In genomic region chr1:230291731-230292620, GRCh38 we compare ENCODE assay signal across 13 cellular contexts.
DNase-seq lines count a peak whose midpoint lies in the region; ATAC-seq and TF ChIP-seq lines count a peak whose summit lies in the region.
"Had no signal": no experiment of that assay in that cellular context is flagged by ENCODE, and none has a peak within 500 bp of the region (broad histone marks: within the 10 kb centered on the region; RNA-seq: fewer than 3 reads in every experiment).

No MANE protein-coding gene starts in this region.

- no peaks in the 10 kb centered on the region for H3K9me2 ChIP-seq in Karpas-422 (replicated peaks; ENCODE audit: insufficient read depth, low read length)

- no peaks in the 10 kb centered on the region for H3K36me3 Mint-ChIP-seq in activated naive CD4-positive, alpha-beta T cell treated with anti-CD3 and anti-CD28 coated beads, Interleukin-2, amount 10 ng/mL, durations not matched to agents 7 days and 5 days
- no peaks in the 10 kb centered on the region for H3K36me3 Mint-ChIP-seq in activated B cell treated with CpG ODN at 0.5 μM for 24 hours (ENCODE audit: low read depth)
- H3K36me3 Mint-ChIP-seq in memory B cell: no peaks in the 10 kb centered on the region

- H3K4me1 ChIP-seq in upper lobe of left lung (peaks cover 0 to 3% (median 0%) of the 10 kb centered on the region in 4 donors), Karpas-422 (ENCODE audit: low read length) (no peaks in the 10 kb centered on the region)
- H3K4me1 ChIP-seq: right atrium auricular region had no signal

- H3K9me3 ChIP-seq in upper lobe of left lung (no peaks in the 10 kb centered on the region), Karpas-422 (ENCODE audit: low read length) (no peaks in the 10 kb centered on the region)
- H3K9me3 ChIP-seq: right atrium auricular region had no signal

- no peaks in the 10 kb centered on the region for H3K79me2 ChIP-seq in Karpas-422 (ENCODE audit: low read length)

- H2AFZ ChIP-seq in Karpas-422 (ENCODE audit: low read length): no peak overlapping the region

- H3K27me3 ChIP-seq in upper lobe of left lung: no peaks in the 10 kb centered on the region
- H3K27me3 ChIP-seq in Karpas-422 (ENCODE audit: low read length): no peaks in the 10 kb centered on the region
- H3K27me3 ChIP-seq: right atrium auricular region had no signal

- 48 to 54% methylated on average over 27 of the region's 28 CpGs for WGBS in upper lobe of left lung, 2 donors

- no peak overlapping the region for H3K4me3 ChIP-seq in upper lobe of left lung
- H3K4me3 ChIP-seq in Karpas-422 (ENCODE audit: low read length): no peak overlapping the region
- H3K4me3 ChIP-seq: right atrium auricular region had no signal

- H3K4me3 Mint-ChIP-seq in activated naive CD4-positive, alpha-beta T cell treated with anti-CD3 and anti-CD28 coated beads, Interleukin-2, amount 10 ng/mL, durations not matched to agents 7 days and 5 days: no peak overlapping the region
- H3K4me3 Mint-ChIP-seq in activated B cell treated with CpG ODN at 0.5 μM for 24 hours (peak overlapping the region; percentile 78), memory B cell (peak overlapping the region; percentile 88)

- no peak for TF ChIP-seq EP300 in upper lobe of left lung (IDR thresholded peaks at IDR 0.05)

- peaks cover 2% of the 10 kb centered on the region for H3K4me1 Mint-ChIP-seq in activated naive CD4-positive, alpha-beta T cell treated with anti-CD3 and anti-CD28 coated beads, Interleukin-2, amount 10 ng/mL, durations not matched to agents 7 days and 5 days
- H3K4me1 Mint-ChIP-seq in activated B cell treated with CpG ODN at 0.5 μM for 24 hours: peaks cover 61% of the 10 kb centered on the region
- peaks cover 23% of the 10 kb centered on the region for H3K4me1 Mint-ChIP-seq in memory B cell

- no peaks in the 10 kb centered on the region for H4K20me1 ChIP-seq in Karpas-422 (ENCODE audit: insufficient read depth, low read depth, low read length)

- no peaks in the 10 kb centered on the region for H3K9me3 Mint-ChIP-seq in activated naive CD4-positive, alpha-beta T cell treated with anti-CD3 and anti-CD28 coated beads, Interleukin-2, amount 10 ng/mL, durations not matched to agents 7 days and 5 days
- H3K9me3 Mint-ChIP-seq in activated B cell treated with CpG ODN at 0.5 μM for 24 hours (no peaks in the 10 kb centered on the region), memory B cell (no peaks in the 10 kb centered on the region)

- no peak overlapping the region for H3K9ac ChIP-seq in Karpas-422 (ENCODE audit: low read length)

- ATAC-seq in activated B cell treated with CpG ODN at 0.5 μM for 24 hours (ENCODE audit: low read depth) (peak; percentile 62), memory B cell (ENCODE audit: low read depth) (peak; percentile 89), upper lobe of left lung (ENCODE audit: low FRiP score in 2 of 2) (peak in 1 of 2 donors; percentile 24)

- H3K27me3 Mint-ChIP-seq in activated naive CD4-positive, alpha-beta T cell treated with anti-CD3 and anti-CD28 coated beads, Interleukin-2, amount 10 ng/mL, durations not matched to agents 7 days and 5 days: peaks cover 48% of the 10 kb centered on the region
- no peaks in the 10 kb centered on the region for H3K27me3 Mint-ChIP-seq in activated B cell treated with CpG ODN at 0.5 μM for 24 hours
- peaks cover 1% of the 10 kb centered on the region for H3K27me3 Mint-ChIP-seq in memory B cell

- intact Hi-C loops in activated B cell treated with CpG ODN at 0.5 μM for 24 hours (cut with micrococcal nuclease): loop anchor here (1.0 to 5.0 kb wide), 2 partner anchors 9 to 80 kb away; no protein-coding TSS in a partner anchor

- H3K36me3 ChIP-seq in upper lobe of left lung (no peaks in the 10 kb centered on the region), Karpas-422 (ENCODE audit: insufficient read depth, low read length) (no peaks in the 10 kb centered on the region)
- H3K36me3 ChIP-seq: right atrium auricular region had no signal

- peak; percentile 21 for DNase-seq in activated naive CD4-positive, alpha-beta T cell treated with anti-CD3 and anti-CD28 coated beads, Interleukin-2, amount 10 ng/mL, durations not matched to agents 7 days and 5 days
- no peak for DNase-seq in activated naive CD4-positive, alpha-beta T cell (lab: John Stamatoyannopoulos, UW)
- DNase-seq in activated B cell treated with CpG ODN at 0.5 μM for 24 hours (no peak), memory B cell (ENCODE audit: low spot score in 2 of 2) (peak in 1 of 2 donors; percentile 32), upper lobe of left lung (peak; percentile 9 to 55), SIG-M5 treated with dmso at 0.1 percent for 504 hours (lab: John Stamatoyannopoulos, UW; ENCODE audit: unreplicated experiment) (no peak), Karpas-422 (no peak), activated gamma-delta T cell treated with Interleukin-2 at 50 U/mL for 16 hours (no peak)
- DNase-seq: activated CD4-positive, alpha-beta T cell treated with anti-CD3 and anti-CD28 coated beads for 48 hours; activated naive CD4-positive, alpha-beta T cell treated with Interleukin-2 at 50 U/mL for 16 hours; central memory CD4-positive, alpha-beta T cell; hippocampal formation had no signal

- no peak overlapping the region for H3K4me2 ChIP-seq in Karpas-422 (ENCODE audit: low read depth, low read length, poor library complexity, severe bottlenecking)

- TF ChIP-seq POLR2A in upper lobe of left lung (IDR thresholded peaks at IDR 0.05): no peak

- H3K27ac ChIP-seq in upper lobe of left lung (no peak overlapping the region), Karpas-422 (ENCODE audit: low read length) (no peak overlapping the region)
- H3K27ac ChIP-seq: right atrium auricular region had no signal

- POLR2A ChIA-PET in activated B cell treated with CpG ODN at 0.5 μM for 24 hours (lab: Charles Lee): interaction anchor here (0.6 to 1.7 kb wide), 7 partner anchors 9 to 1794 kb away, joined by 4 to 7 read pairs (median 5); partner anchors contain the start of gene ABCB10

- CTCF ChIA-PET in activated naive CD4-positive, alpha-beta T cell treated with anti-CD3 and anti-CD28 coated beads, Interleukin-2, amount 10 ng/mL, durations not matched to agents 7 days and 5 days (lab: Charles Lee): no interaction called here
- CTCF ChIA-PET in activated B cell treated with CpG ODN at 0.5 μM for 24 hours (lab: Charles Lee): interaction anchor here (1.3 kb wide), 1 partner anchor 631 kb away, joined by 4 read pairs; no protein-coding TSS in a partner anchor

- H3K27ac Mint-ChIP-seq in activated naive CD4-positive, alpha-beta T cell treated with anti-CD3 and anti-CD28 coated beads, Interleukin-2, amount 10 ng/mL, durations not matched to agents 7 days and 5 days: no peak overlapping the region
- H3K27ac Mint-ChIP-seq in activated B cell treated with CpG ODN at 0.5 μM for 24 hours: peak overlapping the region; percentile 80
- peak overlapping the region; percentile 90 for H3K27ac Mint-ChIP-seq in memory B cell

- TF ChIP-seq CTCF in activated B cell treated with CpG ODN at 0.5 μM for 24 hours (IDR thresholded peaks at IDR 0.05) (no peak), upper lobe of left lung (IDR thresholded peaks at IDR 0.05) (no peak)

Comparison
In these comparisons a context has a peak if more than half of its experiments do, and no peak if none do; other contexts are left out.
1. DNase-seq: peak in activated naive CD4-positive, alpha-beta T cell treated with anti-CD3 and anti-CD28 coated beads, Interleukin-2, amount 10 ng/mL, durations not matched to agents 7 days and 5 days (single experiment) and upper lobe of left lung (2 of 2); none in activated naive CD4-positive, alpha-beta T cell (0 of 4), activated B cell treated with CpG ODN at 0.5 μM for 24 hours (single experiment), SIG-M5 treated with dmso at 0.1 percent for 504 hours (single experiment), Karpas-422 (single experiment) and activated gamma-delta T cell treated with Interleukin-2 at 50 U/mL for 16 hours (single experiment).